23 cellular contexts compared by ENCODE assay signal in the genomic region with DNA sequence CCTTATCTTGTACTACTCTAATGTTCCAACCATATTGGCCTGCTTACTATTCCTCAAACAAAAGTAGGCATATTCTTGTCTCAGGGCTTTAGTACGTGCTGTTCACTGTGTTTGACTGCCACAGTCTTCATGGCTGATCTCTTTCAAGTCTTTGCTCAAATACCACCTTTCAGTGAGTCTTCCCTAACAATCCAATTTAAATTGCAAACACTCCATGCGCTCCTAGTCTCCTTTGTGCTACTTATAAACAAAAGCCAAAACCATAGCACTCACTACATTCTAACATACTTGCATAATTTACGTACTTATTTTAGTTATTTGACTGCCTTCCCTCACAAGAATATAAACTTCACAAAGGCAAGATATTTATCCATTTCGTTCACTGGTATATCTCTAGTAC. TPM values are rescaled to one million over a fixed set of nuclear protein-coding genes. Genes with fewer than 3 reads are reported as not detected.
A peak's percentile ranks its signal among the peaks of the same experiment; 100 is the strongest.
DNase-seq lines count a peak whose midpoint lies in the region; ATAC-seq and TF ChIP-seq lines count a peak whose summit lies in the region.
"Had no signal": no experiment of that assay in that cellular context is flagged by ENCODE, and none has a peak within 500 bp of the region (broad histone marks: within the 10 kb centered on the region; RNA-seq: fewer than 3 reads in every experiment).

No MANE protein-coding gene starts in this region.

- H3K4me1 ChIP-seq in GM23248 (ENCODE audit: insufficient read depth): no peaks in the 10 kb centered on the region
- peaks cover 22% of the 10 kb centered on the region for H3K4me1 ChIP-seq in HUES64 (ENCODE audit: insufficient read depth, low read length)
- H3K4me1 ChIP-seq in neural progenitor cell: peaks cover 10% of the 10 kb centered on the region
- H3K4me1 ChIP-seq in adrenal gland (replicated peaks in 1 of 2): no peaks in the 10 kb centered on the region

- H2AFZ ChIP-seq in GM23248: 0 out of 2 replicates have a peak overlapping the region, but pooled peaks have one; percentile 11
- peak overlapping the region; percentile 97 for H2AFZ ChIP-seq in neural progenitor cell (replicated peaks)

- H3K79me2 ChIP-seq in GM23248 (ENCODE audit: insufficient read depth): no peaks in the 10 kb centered on the region
- no peaks in the 10 kb centered on the region for H3K79me2 ChIP-seq in neural progenitor cell (ENCODE audit: low read depth)

- TF ChIP-seq POLR2A in adrenal gland (IDR thresholded peaks at IDR 0.05): no peak

- no peak overlapping the region for H3K4me2 ChIP-seq in GM23248 (ENCODE audit: unreplicated experiment)
- H3K4me2 ChIP-seq in neural progenitor cell: peak overlapping the region; percentile 25

- H3K36me3 Mint-ChIP-seq in neural progenitor cell: no peaks in the 10 kb centered on the region
- H3K36me3 Mint-ChIP-seq: CD8-positive, alpha-beta memory T cell had no signal

- in situ Hi-C loops in GM23248 (cut with MboI): no loop called here

- no peaks in the 10 kb centered on the region for H4K20me1 ChIP-seq in GM23248 (ENCODE audit: insufficient read depth)
- H4K20me1 ChIP-seq in neural progenitor cell (ENCODE audit: low read depth): no peaks in the 10 kb centered on the region

- ATAC-seq in GM19351 (IDR thresholded peaks at IDR 0.05; ENCODE audit: unreplicated experiment) (no peak), GM21717 (IDR thresholded peaks at IDR 0.05; ENCODE audit: unreplicated experiment) (no peak)
- ATAC-seq: Panc1 had no signal

- WGBS in GM23248 (ENCODE audit: low coverage in 1 of 2, low lambda C conversion rate in 2 of 2, missing lambda C conversion rate in 2 of 2), 2 experiments: 67 to 68% methylated on average over 4 of the region's 4 CpGs
- WGBS in HUES64: 41% methylated on average over 4 of the region's 4 CpGs
- 79 to 88% (median 84%) methylated on average over 4 of the region's 4 CpGs for whole genome bisulfite sequencing in adrenal gland, 4 donors

- H3K9ac ChIP-seq in GM23248 (no peak overlapping the region), HUES64 (ENCODE audit: low read depth, low read length) (peak overlapping the region; percentile 58), neural progenitor cell (no peak overlapping the region)

- H3K27ac ChIP-seq in GM23248 (no peak overlapping the region), HUES64 (ENCODE audit: low read depth, low read length) (peak overlapping the region; percentile 91), neural progenitor cell (no peak overlapping the region), substantia nigra (ENCODE audit: low read depth, low read length, poor library complexity, severe bottlenecking) (no peak overlapping the region), adrenal gland (no peak overlapping the region)
- H3K27ac ChIP-seq: C4-2B had no signal

- no peaks in the 10 kb centered on the region for H3K27me3 ChIP-seq in GM23248 (replicated peaks; ENCODE audit: insufficient read depth)
- H3K27me3 ChIP-seq in HUES64 (ENCODE audit: insufficient read depth, low read length): no peaks in the 10 kb centered on the region
- no peaks in the 10 kb centered on the region for H3K27me3 ChIP-seq in neural progenitor cell
- H3K27me3 ChIP-seq in adrenal gland: no peaks in the 10 kb centered on the region

- intact Hi-C loops in adrenal gland (cut with DNase I): no loop called here

- no peak for DNase-seq in GM23248
- DNase-seq in iPS DF 4.7 (ENCODE audit: extremely low read depth, low spot score): peak; percentile 44
- DNase-seq in neural progenitor cell (ENCODE audit: low spot score): peak; percentile 20
- no peak for DNase-seq in substantia nigra (lab: John Stamatoyannopoulos, UW)
- no peak for DNase-seq in adrenal gland
- DNase-seq: Calu3; CD8-positive, alpha-beta memory T cell; GDM1; GOT3; KG1; NCI-H1092; NCI-H1436; NCI-H1930; NCI-H226; NCI-H510A treated with DMSO at 0.1 percent for 48 hours; NCI-H774; NK-92 treated with Interleukin-12 subunit alpha and Interleukin-12 subunit beta, amount 100 ng/mL, for 24 hours had no signal

- no peaks in the 10 kb centered on the region for H3K9me3 Mint-ChIP-seq in neural progenitor cell
- H3K9me3 Mint-ChIP-seq: CD8-positive, alpha-beta memory T cell had no signal

- H3K9me3 ChIP-seq in GM23248 (ENCODE audit: low read depth): no peaks in the 10 kb centered on the region
- H3K9me3 ChIP-seq in HUES64 (ENCODE audit: insufficient read depth, low read depth, low read length): no peaks in the 10 kb centered on the region
- H3K9me3 ChIP-seq in neural progenitor cell (ENCODE audit: low read depth): no peaks in the 10 kb centered on the region
- H3K9me3 ChIP-seq in adrenal gland (replicated peaks in 1 of 3): no peaks in the 10 kb centered on the region

- TF ChIP-seq CTCF in neural progenitor cell (IDR thresholded peaks at IDR 0.05): no peak
- TF ChIP-seq CTCF in adrenal gland (IDR thresholded peaks at IDR 0.05): no peak

- no peaks in the 10 kb centered on the region for H3K27me3 Mint-ChIP-seq in neural progenitor cell (ENCODE audit: insufficient read depth, low read depth)
- H3K27me3 Mint-ChIP-seq: CD8-positive, alpha-beta memory T cell had no signal

- H3K27ac Mint-ChIP-seq in neural progenitor cell: no peak overlapping the region
- H3K27ac Mint-ChIP-seq: CD8-positive, alpha-beta memory T cell had no signal

- H3F3A ChIP-seq in GM23248 (ENCODE audit: insufficient read depth): no peaks in the 10 kb centered on the region
- no peaks in the 10 kb centered on the region for H3F3A ChIP-seq in neural progenitor cell (ENCODE audit: low read depth)

- H3K4me3 ChIP-seq in GM23248 (no peak overlapping the region), HUES64 (ENCODE audit: low read length) (no peak overlapping the region), neural progenitor cell (no peak overlapping the region), adrenal gland (no peak overlapping the region)

- no peaks in the 10 kb centered on the region for H3K9me2 ChIP-seq in GM23248 (ENCODE audit: insufficient read depth)

- no peak overlapping the region for H3K4me3 Mint-ChIP-seq in neural progenitor cell
- H3K4me3 Mint-ChIP-seq: CD8-positive, alpha-beta memory T cell had no signal

- no peaks in the 10 kb centered on the region for H3K4me1 Mint-ChIP-seq in neural progenitor cell
- H3K4me1 Mint-ChIP-seq: CD8-positive, alpha-beta memory T cell had no signal

- H3K36me3 ChIP-seq in GM23248 (ENCODE audit: low read depth) (no peaks in the 10 kb centered on the region), HUES64 (ENCODE audit: insufficient read depth, low read length) (no peaks in the 10 kb centered on the region), neural progenitor cell (no peaks in the 10 kb centered on the region), adrenal gland (replicated peaks in 1 of 2) (no peaks in the 10 kb centered on the region)

RNA-seq across cellular contexts. Expression of a gene that starts 1.7 kb away (rescaled TPM):
- total RNA-seq in GM23248 (2014; rRNA removed; shearing (Covaris generic)): not detected in 2 replicates
- polyA plus RNA-seq in GM23248 (2016; fragmentation: Nextera tagmentation; extraction: Ambion mirVana) (not detected in 2 replicates), adrenal gland (under 1 TPM; 0.16 to 0.88 (median 0.55) TPM)
- 0.80 TPM for polyA plus RNA-seq in HUES64 (2013, experiment 1 of 2)
- polyA plus RNA-seq in HUES64 (2013, experiment 2 of 2): 0.25 TPM
- total RNA-seq in neural progenitor cell (ENCODE audit: low replicate concordance) (not detected in 2 replicates), adrenal gland (under 1 TPM in 1 of 8 donors, not detected in 7; 0.70 TPM)
- total RNA-seq: CD8-positive, alpha-beta memory T cell; Daoy had no signal
- polyA plus RNA-seq: CD8-positive, alpha-beta memory T cell had no signal

RNA-seq across cellular contexts. Expression of a gene that starts 36.9 kb away (rescaled TPM):
- not detected in 2 replicates for total RNA-seq in GM23248 (2014; rRNA removed; shearing (Covaris generic))
- not detected in 2 replicates for polyA plus RNA-seq in GM23248 (2016; fragmentation: Nextera tagmentation; extraction: Ambion mirVana)
- polyA plus RNA-seq in HUES64 (2013, experiment 1 of 2): 0.15 TPM
- not detected for polyA plus RNA-seq in HUES64 (2013, experiment 2 of 2)
- total RNA-seq in neural progenitor cell (ENCODE audit: low replicate concordance): not detected in 2 replicates
- total RNA-seq in adrenal gland: under 1 TPM in 2 of 8 donors, not detected in 6; 0.61 to 0.98 TPM
- 1 to 10 TPM in 1 of 3 donors, under 1 TPM in 2; 0.10 to 1.2 (median 0.24) TPM for polyA plus RNA-seq in adrenal gland
- polyA plus RNA-seq: CD8-positive, alpha-beta memory T cell had no signal

RNA-seq across cellular contexts. Expression of a gene that starts 49.5 kb away (rescaled TPM):
- total RNA-seq in GM23248 (2014; rRNA removed; shearing (Covaris generic)): not detected in 2 replicates
- polyA plus RNA-seq in GM23248 (2016; fragmentation: Nextera tagmentation; extraction: Ambion mirVana) (not detected in 2 replicates), adrenal gland (1 to 10 TPM; 1.1 to 6.8 (median 3.0) TPM)
- polyA plus RNA-seq in HUES64 (2013, experiment 1 of 2): not detected
- not detected for polyA plus RNA-seq in HUES64 (2013, experiment 2 of 2)
- total RNA-seq in neural progenitor cell (ENCODE audit: low replicate concordance) (not detected in 2 replicates), adrenal gland (10 to 100 TPM in 1 of 8 donors, 1 to 10 TPM in 3, under 1 TPM in 3, not detected in 1; 0.28 to 41.4 (median 1.4) TPM)
- polyA plus RNA-seq: CD8-positive, alpha-beta memory T cell had no signal

Comparison
In these comparisons a context has a peak if more than half of its experiments do, and no peak if none do; other contexts are left out.
1. DNase-seq: peak in iPS DF 4.7 (single experiment) and neural progenitor cell (single experiment); none in GM23248 (single experiment), substantia nigra (0 of 49) and adrenal gland (0 of 7).